11 cellular contexts compared by ENCODE assay signal in genomic region chr1:11651017-11651416, GRCh38. TPM values are rescaled to one million over a fixed set of nuclear protein-coding genes. Genes with fewer than 3 reads are reported as not detected.
DNase-seq lines count a peak whose midpoint lies in the region; ATAC-seq and TF ChIP-seq lines count a peak whose summit lies in the region.
"Had no signal": no experiment of that assay in that cellular context is flagged by ENCODE, and none has a peak within 500 bp of the region (broad histone marks: within the 10 kb centered on the region; RNA-seq: fewer than 3 reads in every experiment).

No MANE protein-coding gene starts in this region.

- no peak for TF ChIP-seq CTCF in body of pancreas (IDR thresholded peaks at IDR 0.05)

- no peak overlapping the region for H3K4me3 ChIP-seq in CD4-positive, CD25-positive, alpha-beta regulatory T cell (ENCODE audit: low read depth, low read length)
- peak overlapping the region; percentile 30; the same call in 1 of the 2 replicates for H3K4me3 ChIP-seq in Karpas-422 (ENCODE audit: low read length)
- no peak overlapping the region for H3K4me3 ChIP-seq in body of pancreas

- no peak for DNase-seq in CD4-positive, CD25-positive, alpha-beta regulatory T cell
- DNase-seq in Karpas-422 (no peak), body of pancreas (no peak), HCEC 1CT (no peak), UCSD-AML1 (lab: John Stamatoyannopoulos, UW; ENCODE audit: unreplicated experiment) (no peak), NCI-H345 treated with DMSO at 0.1 percent for 48 hours (lab: John Stamatoyannopoulos, UW; ENCODE audit: unreplicated experiment) (no peak)
- DNase-seq in natural killer cell treated with Interleukin-12 subunit alpha and Interleukin-12 subunit beta and Interleukin-15 and Interleukin-18, amount 100 ng/mL, for 72 hours (ENCODE audit: low spot score), result no peak
- DNase-seq: NCI-H187 treated with DMSO at 0.1 percent for 48 hours had no signal

- H3K27me3 ChIP-seq in CD4-positive, CD25-positive, alpha-beta regulatory T cell (ENCODE audit: control insufficient read depth, insufficient read depth, low read length), result no peaks in the 10 kb centered on the region
- H3K27me3 ChIP-seq in Karpas-422 (ENCODE audit: low read length) (no peaks in the 10 kb centered on the region), body of pancreas (no peaks in the 10 kb centered on the region)

- peak overlapping the region; percentile 41 for H3K4me2 ChIP-seq in Karpas-422 (ENCODE audit: low read depth, low read length, poor library complexity, severe bottlenecking)

- 51 to 80% methylated on average over 4 of the region's 4 CpGs for WGBS in body of pancreas, 2 donors

- TF ChIP-seq POLR2A in body of pancreas (IDR thresholded peaks at IDR 0.05), result no peak

- H3K4me3 Mint-ChIP-seq in CD4-positive, CD25-positive, alpha-beta regulatory T cell, result peak overlapping the region; percentile 73 to 89 (median 80)
- H3K4me3 Mint-ChIP-seq in natural killer cell treated with Interleukin-12 subunit alpha and Interleukin-12 subunit beta and Interleukin-15 and Interleukin-18, amount 100 ng/mL, for 72 hours, result peak overlapping the region; percentile 80

- intact Hi-C loops in body of pancreas (cut with DNase I), result no loop called here

- H3K27ac ChIP-seq in CD4-positive, CD25-positive, alpha-beta regulatory T cell (ENCODE audit: insufficient read depth, low read length, poor library complexity, severe bottlenecking), result no peak overlapping the region
- H3K27ac ChIP-seq in Karpas-422 (ENCODE audit: low read length) (no peak overlapping the region), body of pancreas (peak overlapping the region in 3 of 4 donors; percentile 81 to 93 (median 84))

- H4K20me1 ChIP-seq in Karpas-422 (ENCODE audit: insufficient read depth, low read depth, low read length), result no peaks in the 10 kb centered on the region; the same call in 1 of the 2 replicates

- H3K9me2 ChIP-seq in Karpas-422 (replicated peaks; ENCODE audit: insufficient read depth, low read length), result no peaks in the 10 kb centered on the region

- H3K4me1 ChIP-seq in CD4-positive, CD25-positive, alpha-beta regulatory T cell (ENCODE audit: control insufficient read depth, insufficient read depth, low read length, poor library complexity, severe bottlenecking), result peaks cover 36% of the 10 kb centered on the region
- peaks cover 10% of the 10 kb centered on the region for H3K4me1 ChIP-seq in Karpas-422 (ENCODE audit: low read length)
- H3K4me1 ChIP-seq in body of pancreas, result peaks cover 49% of the 10 kb centered on the region

- H3K27me3 Mint-ChIP-seq in CD4-positive, CD25-positive, alpha-beta regulatory T cell, result peaks cover 9% of the 10 kb centered on the region
- H3K27me3 Mint-ChIP-seq in natural killer cell treated with Interleukin-12 subunit alpha and Interleukin-12 subunit beta and Interleukin-15 and Interleukin-18, amount 100 ng/mL, for 72 hours, result no peaks in the 10 kb centered on the region

- ATAC-seq in CD4-positive, CD25-positive, alpha-beta regulatory T cell (ENCODE audit: low read depth in 2 of 2), result no peak
- ATAC-seq in body of pancreas (no peak), GM21367 (IDR thresholded peaks at IDR 0.05; ENCODE audit: unreplicated experiment) (no peak)
- no peak for ATAC-seq in natural killer cell treated with Interleukin-12 subunit alpha and Interleukin-12 subunit beta and Interleukin-15 and Interleukin-18, amount 100 ng/mL, for 72 hours

- H3K4me1 Mint-ChIP-seq in CD4-positive, CD25-positive, alpha-beta regulatory T cell, result peaks cover 0 to 49% (median 23%) of the 10 kb centered on the region in 4 donors
- peaks cover 27 to 31% of the 10 kb centered on the region in 2 donors for H3K4me1 Mint-ChIP-seq in natural killer cell treated with Interleukin-12 subunit alpha and Interleukin-12 subunit beta and Interleukin-15 and Interleukin-18, amount 100 ng/mL, for 72 hours (ENCODE audit: low read depth in 2 of 2)

- H3K36me3 ChIP-seq in CD4-positive, CD25-positive, alpha-beta regulatory T cell (ENCODE audit: control insufficient read depth, insufficient read depth, low read length), result no peaks in the 10 kb centered on the region
- no peaks in the 10 kb centered on the region for H3K36me3 ChIP-seq in Karpas-422 (ENCODE audit: insufficient read depth, low read length)
- no peaks in the 10 kb centered on the region for H3K36me3 ChIP-seq in body of pancreas (replicated peaks in 1 of 2; ENCODE audit: insufficient read depth in 1 of 2, low read depth in 2 of 2)
- H3K36me3 ChIP-seq: HAP-1 had no signal

- H3K9me3 ChIP-seq in CD4-positive, CD25-positive, alpha-beta regulatory T cell (ENCODE audit: control insufficient read depth in 2 of 2, low read length in 2 of 2), result no peaks in the 10 kb centered on the region
- no peaks in the 10 kb centered on the region for H3K9me3 ChIP-seq in Karpas-422 (ENCODE audit: low read length)
- no peaks in the 10 kb centered on the region for H3K9me3 ChIP-seq in body of pancreas
- H3K9me3 ChIP-seq: HAP-1 had no signal

- no peaks in the 10 kb centered on the region for H3K79me2 ChIP-seq in Karpas-422 (ENCODE audit: low read length)

- peak overlapping the region; percentile 53 for H3K9ac ChIP-seq in Karpas-422 (ENCODE audit: low read length)

- no peak overlapping the region for H2AFZ ChIP-seq in Karpas-422 (ENCODE audit: low read length)

- H3K9me3 Mint-ChIP-seq in CD4-positive, CD25-positive, alpha-beta regulatory T cell, result no peaks in the 10 kb centered on the region
- no peaks in the 10 kb centered on the region for H3K9me3 Mint-ChIP-seq in natural killer cell treated with Interleukin-12 subunit alpha and Interleukin-12 subunit beta and Interleukin-15 and Interleukin-18, amount 100 ng/mL, for 72 hours

- H3K36me3 Mint-ChIP-seq in CD4-positive, CD25-positive, alpha-beta regulatory T cell, result no peaks in the 10 kb centered on the region
- no peaks in the 10 kb centered on the region for H3K36me3 Mint-ChIP-seq in natural killer cell treated with Interleukin-12 subunit alpha and Interleukin-12 subunit beta and Interleukin-15 and Interleukin-18, amount 100 ng/mL, for 72 hours

- peak overlapping the region in 2 of 3 donors; percentile 67 to 78 for H3K27ac Mint-ChIP-seq in CD4-positive, CD25-positive, alpha-beta regulatory T cell
- H3K27ac Mint-ChIP-seq in natural killer cell treated with Interleukin-12 subunit alpha and Interleukin-12 subunit beta and Interleukin-15 and Interleukin-18, amount 100 ng/mL, for 72 hours, result peak overlapping the region; percentile 71 to 89

RNA-seq across cellular contexts. Expression of gene FBXO2, which starts 3.2 kb away (rescaled TPM):
- total RNA-seq in CD4-positive, CD25-positive, alpha-beta regulatory T cell, result 2.1 TPM
- 10 to 100 TPM in 2 of 4 donors, 1 to 10 TPM in 2; 3.9 to 10.6 (median 7.0) TPM for polyA plus RNA-seq in CD4-positive, CD25-positive, alpha-beta regulatory T cell
- not detected in 2 replicates for total RNA-seq in Karpas-422 (2014; rRNA removed; shearing (Covaris generic); ENCODE audit: low replicate concordance)
- total RNA-seq in body of pancreas, result 10 to 100 TPM; 57.4 to 87.4 TPM
- 10 to 100 TPM; 13.2 to 16.3 TPM for total RNA-seq in natural killer cell treated with Interleukin-12 subunit alpha and Interleukin-12 subunit beta and Interleukin-15 and Interleukin-18, amount 100 ng/mL, for 72 hours
- total RNA-seq: myocyte had no signal

RNA-seq across cellular contexts. Expression of gene FBXO44, which starts 3.7 kb away (rescaled TPM):
- total RNA-seq in CD4-positive, CD25-positive, alpha-beta regulatory T cell, result 43.7 TPM
- 1 to 10 TPM; 5.5 to 9.5 (median 7.4) TPM for polyA plus RNA-seq in CD4-positive, CD25-positive, alpha-beta regulatory T cell
- total RNA-seq in Karpas-422 (2014; rRNA removed; shearing (Covaris generic); ENCODE audit: low replicate concordance), result 0.87 TPM in 1 of 2 replicates, not detected in the other
- total RNA-seq in body of pancreas, result 10 to 100 TPM; 12.9 to 30.6 TPM
- total RNA-seq in natural killer cell treated with Interleukin-12 subunit alpha and Interleukin-12 subunit beta and Interleukin-15 and Interleukin-18, amount 100 ng/mL, for 72 hours, result 10 to 100 TPM; 45.4 to 49.7 TPM

RNA-seq across cellular contexts. Expression of gene FBXO6, which starts 13.0 kb away (rescaled TPM):
- total RNA-seq in CD4-positive, CD25-positive, alpha-beta regulatory T cell, result 5.9 TPM
- polyA plus RNA-seq in CD4-positive, CD25-positive, alpha-beta regulatory T cell, result 10 to 100 TPM in 3 of 4 donors, 1 to 10 TPM in 1; 9.4 to 18.4 (median 17.3) TPM
- 0.25 and 0.60 TPM in 2 replicates for total RNA-seq in Karpas-422 (2014; rRNA removed; shearing (Covaris generic); ENCODE audit: low replicate concordance)
- 1 to 10 TPM; 6.3 to 7.5 TPM for total RNA-seq in body of pancreas
- 100 to 1,000 TPM in 1 of 2 donors, 10 to 100 TPM in 1; 42.9 to 106 TPM for total RNA-seq in natural killer cell treated with Interleukin-12 subunit alpha and Interleukin-12 subunit beta and Interleukin-15 and Interleukin-18, amount 100 ng/mL, for 72 hours

RNA-seq across cellular contexts. Expression of gene MAD2L2, which starts 29.9 kb away (rescaled TPM):
- total RNA-seq in CD4-positive, CD25-positive, alpha-beta regulatory T cell, result 28.7 TPM
- 10 to 100 TPM; 49.3 to 75.3 (median 55.3) TPM for polyA plus RNA-seq in CD4-positive, CD25-positive, alpha-beta regulatory T cell
- 89.3 and 117 TPM in 2 replicates for total RNA-seq in Karpas-422 (2014; rRNA removed; shearing (Covaris generic); ENCODE audit: low replicate concordance)
- 10 to 100 TPM in 1 of 2 donors, 1 to 10 TPM in 1; 6.9 to 31.6 TPM for total RNA-seq in body of pancreas
- 100 to 1,000 TPM; 115 to 153 TPM for total RNA-seq in natural killer cell treated with Interleukin-12 subunit alpha and Interleukin-12 subunit beta and Interleukin-15 and Interleukin-18, amount 100 ng/mL, for 72 hours

RNA-seq across cellular contexts. Expression of gene DRAXIN, which starts 40.5 kb away (rescaled TPM):
- total RNA-seq in CD4-positive, CD25-positive, alpha-beta regulatory T cell, result not detected
- under 1 TPM in 2 of 4 donors, not detected in 2; 0.06 to 0.11 TPM for polyA plus RNA-seq in CD4-positive, CD25-positive, alpha-beta regulatory T cell
- total RNA-seq in Karpas-422 (2014; rRNA removed; shearing (Covaris generic); ENCODE audit: low replicate concordance), result not detected in 2 replicates
- total RNA-seq in body of pancreas, result not detected
- 10 to 100 TPM; 29.3 to 41.5 TPM for total RNA-seq in natural killer cell treated with Interleukin-12 subunit alpha and Interleukin-12 subunit beta and Interleukin-15 and Interleukin-18, amount 100 ng/mL, for 72 hours

Comparison
In these comparisons a context has a peak if more than half of its experiments do, and no peak if none do; other contexts are left out.
1. H3K27ac ChIP-seq: peak in body of pancreas (3 of 4); none in CD4-positive, CD25-positive, alpha-beta regulatory T cell (single experiment) and Karpas-422 (single experiment).